ENCODE assay signal across 9 cellular contexts in the genomic region with DNA sequence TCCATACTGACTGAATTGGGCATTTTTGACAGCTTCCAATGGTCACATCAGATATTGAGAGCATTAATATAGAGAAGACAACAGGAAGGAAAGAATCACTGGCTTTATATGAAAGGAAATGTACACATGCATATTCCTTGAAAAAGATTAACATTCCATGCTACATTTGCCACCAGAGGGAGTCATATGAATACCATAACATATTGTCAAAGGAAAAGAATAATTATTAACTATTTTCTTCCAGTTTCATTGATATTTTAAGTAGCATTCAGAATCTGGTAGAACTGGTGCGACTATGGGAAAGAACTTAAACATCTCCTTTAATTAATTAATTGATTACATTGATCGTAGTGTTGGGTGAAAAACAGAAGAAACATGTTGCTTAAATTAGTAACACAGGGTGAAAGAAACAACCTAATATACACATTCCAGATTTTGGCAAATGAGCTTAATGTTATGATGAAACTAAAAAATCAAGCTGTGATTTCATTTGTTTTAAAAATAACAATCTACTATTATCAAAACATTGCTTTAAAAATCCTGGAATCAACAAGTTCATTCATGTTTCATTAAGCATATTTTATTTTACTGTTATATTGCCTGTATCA.
DNase-seq lines count a peak whose midpoint lies in the region; ATAC-seq and TF ChIP-seq lines count a peak whose summit lies in the region.
"Had no signal": no experiment of that assay in that cellular context is flagged by ENCODE, and none has a peak within 500 bp of the region (broad histone marks: within the 10 kb centered on the region; RNA-seq: fewer than 3 reads in every experiment).

No MANE protein-coding gene starts in this region.

- H3K4me2 ChIP-seq in mesendoderm (ENCODE audit: low read length): no peak overlapping the region

- no peak overlapping the region for H3K27ac ChIP-seq in dorsolateral prefrontal cortex
- no peak overlapping the region for H3K27ac ChIP-seq in mesendoderm (ENCODE audit: low read depth, low read length)
- H3K27ac ChIP-seq: HL-60 had no signal

- H2BK120ac ChIP-seq in mesendoderm (ENCODE audit: low read depth, low read length): no peak overlapping the region

- no peak overlapping the region for H2BK5ac ChIP-seq in mesendoderm (ENCODE audit: low read length)

- H3K36me3 ChIP-seq in mesendoderm (ENCODE audit: control insufficient read depth, insufficient read depth, low read length): no peaks in the 10 kb centered on the region

- no peak overlapping the region for H3K4me3 ChIP-seq in dorsolateral prefrontal cortex
- H3K4me3 ChIP-seq in mesendoderm (ENCODE audit: low read length): no peak overlapping the region

- no peak overlapping the region for H4K5ac ChIP-seq in mesendoderm (ENCODE audit: low read length)

- H3K9ac ChIP-seq in mesendoderm (ENCODE audit: low read length): no peak overlapping the region

- ATAC-seq in HG03108 (IDR thresholded peaks at IDR 0.05; ENCODE audit: unreplicated experiment) (no peak), GM18907 (IDR thresholded peaks at IDR 0.05; ENCODE audit: unreplicated experiment) (no peak)

- no peak overlapping the region for H3K23ac ChIP-seq in mesendoderm (ENCODE audit: low read length)

- peak; percentile 36 to 78 (median 58) for TF ChIP-seq CTCF in dorsolateral prefrontal cortex (IDR thresholded peaks at IDR 0.05 in 54 of 56, conservative IDR thresholded peaks at IDR 0.05 in 2 of 56; ENCODE audit: low read depth in 1 of 56, partially characterized antibody in 56 of 56)

- H3K18ac ChIP-seq in mesendoderm (ENCODE audit: low read length): no peak overlapping the region

- H3K79me2 ChIP-seq in mesendoderm (ENCODE audit: control insufficient read depth, insufficient read depth, low read length): no peaks in the 10 kb centered on the region

- H4K8ac ChIP-seq in mesendoderm (ENCODE audit: low read depth, low read length): no peak overlapping the region

- H3K4me1 ChIP-seq in mesendoderm (ENCODE audit: control insufficient read depth, low read depth, low read length): no peaks in the 10 kb centered on the region

- no peak overlapping the region for H3K4ac ChIP-seq in mesendoderm (ENCODE audit: low read depth, low read length)

- H2AK5ac ChIP-seq in mesendoderm (ENCODE audit: low read length): no peak overlapping the region

- no peaks in the 10 kb centered on the region for H3K79me1 ChIP-seq in mesendoderm (ENCODE audit: low read length)

- intact Hi-C loops in dorsolateral prefrontal cortex (cut with DNase I): loop anchor here in 1 of 2 donors (5.0 kb wide), 1 partner anchor 407 kb away; no protein-coding TSS in a partner anchor

- H3K27me3 ChIP-seq in dorsolateral prefrontal cortex (no peaks in the 10 kb centered on the region), mesendoderm (ENCODE audit: insufficient read depth, low read length, poor library complexity) (no peaks in the 10 kb centered on the region)

- no CpG with 5 or more reads among the region's 2 CpGs for WGBS in mesendoderm (ENCODE audit: extremely low coverage, insufficient coverage, low lambda C conversion rate)

- DNase-seq in GM03348 (ENCODE audit: low spot score) (peak; percentile 55), NCI-H1694 (lab: John Stamatoyannopoulos, UW) (peak; percentile 59), dorsolateral prefrontal cortex (no peak), pons (ENCODE audit: low spot score) (peak; percentile 37), mesendoderm (no peak), NCI-H2171 treated with DMSO at 0.1 percent for 48 hours (lab: John Stamatoyannopoulos, UW) (no peak)

- H3K56ac ChIP-seq in mesendoderm (ENCODE audit: low read length): no peak overlapping the region

- no peak overlapping the region for H2BK15ac ChIP-seq in mesendoderm (replicated peaks; ENCODE audit: low read depth)

Comparison
In these comparisons a context has a peak if more than half of its experiments do, and no peak if none do; other contexts are left out.
1. DNase-seq: peak in GM03348 (single experiment), NCI-H1694 (single experiment) and pons (single experiment); none in dorsolateral prefrontal cortex (0 of 10), mesendoderm (single experiment) and NCI-H2171 treated with DMSO at 0.1 percent for 48 hours (single experiment).